In the genomic region with DNA sequence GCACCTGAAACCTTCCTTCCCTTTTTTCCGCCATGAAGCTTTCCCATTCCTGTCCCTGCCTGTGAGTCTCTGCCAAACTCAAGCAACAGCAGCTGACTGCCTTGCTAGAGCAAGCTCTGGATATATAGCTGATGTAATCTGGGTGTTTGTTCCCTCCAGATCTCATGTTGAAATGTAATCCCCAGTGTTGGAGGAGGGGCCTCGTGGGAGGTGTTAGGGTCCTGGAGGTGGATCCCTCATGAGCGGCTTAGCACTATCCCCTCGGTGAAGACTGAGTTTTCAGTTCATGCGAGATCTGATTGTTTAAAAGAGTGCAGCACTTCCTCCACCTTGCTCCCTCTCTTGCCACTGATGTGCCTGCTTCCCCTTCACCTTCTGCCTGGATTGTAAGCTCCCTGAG, we compare ENCODE assay signal across 23 cellular contexts.
"Had no signal": no experiment of that assay in that cellular context is flagged by ENCODE, and none has a peak within 500 bp of the region (broad histone marks: within the 10 kb centered on the region; RNA-seq: fewer than 3 reads in every experiment).

No MANE protein-coding gene starts in this region.

- H3K36me3 ChIP-seq: SJSA1 had no signal

- H3K4me2 ChIP-seq: SK-N-SH had no signal

- H3K36me3 Mint-ChIP-seq: IgD-negative memory B cell had no signal

- ATAC-seq: K562 had no signal

- H3K9me3 ChIP-seq: SJSA1, SK-N-SH had no signal

- H3K27ac Mint-ChIP-seq: IgD-negative memory B cell had no signal

- H3K4me1 ChIP-seq: SJSA1 had no signal

- H3K4me3 ChIP-seq: K562, SJSA1 had no signal

- H3K9ac ChIP-seq: SK-N-SH had no signal

- H3K9me2 ChIP-seq: SK-N-SH had no signal

- FAIRE-seq: HTR-8/SVneo, K562, RCC 7860 had no signal

- H3K4me3 Mint-ChIP-seq: IgD-negative memory B cell had no signal

- H3K4me1 Mint-ChIP-seq: IgD-negative memory B cell had no signal

- DNase-seq: MV-4-11, NCI-H1048, NCI-H1105, NCI-H1417, NCI-H1436 treated with DMSO at 0.1 percent for 48 hours, NCI-H1694, NCI-H187 treated with DMSO at 0.1 percent for 48 hours, NCI-H2029 treated with DMSO at 0.1 percent for 48 hours, NCI-H2171 treated with DMSO at 0.1 percent for 48 hours, NCI-H345, NCI-H510A treated with DMSO at 0.1 percent for 48 hours, NCI-H526, Right ventricle myocardium superior, RPMI8226, SIG-M5, SK-N-SH, SW 1271 had no signal

- H3K27ac ChIP-seq: HL-60, SJSA1 had no signal

- H3K27me3 ChIP-seq: SJSA1 had no signal
